Comparison of ENCODE assay signal across 30 cellular contexts in the genomic region with DNA sequence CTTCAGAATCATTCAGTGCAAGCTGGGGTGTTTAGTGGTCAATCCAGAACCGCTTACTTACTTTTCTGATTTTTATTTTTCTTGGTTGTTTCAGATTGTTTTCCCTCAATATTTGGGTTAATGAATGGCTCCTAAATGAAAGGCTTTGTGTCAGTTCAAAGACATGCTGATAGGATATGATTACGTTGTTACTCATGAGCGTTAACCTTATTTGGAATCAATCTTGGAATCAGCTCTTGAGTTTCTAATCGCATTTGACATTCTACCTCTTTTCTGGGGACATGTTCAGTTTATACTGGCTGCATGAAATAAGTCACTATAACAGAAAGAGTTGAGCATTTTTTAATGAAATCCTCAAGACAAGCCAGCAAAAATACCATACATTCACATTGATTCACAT. TPM values are rescaled to one million over a fixed set of nuclear protein-coding genes. Genes with fewer than 3 reads are reported as not detected.
DNase-seq lines count a peak whose midpoint lies in the region; ATAC-seq, FAIRE-seq and TF ChIP-seq lines count a peak whose summit lies in the region.
"Had no signal": no experiment of that assay in that cellular context is flagged by ENCODE, and none has a peak within 500 bp of the region (broad histone marks: within the 10 kb centered on the region; RNA-seq: fewer than 3 reads in every experiment).

No MANE protein-coding gene starts in this region.

- no peak overlapping the region for H3K27ac Mint-ChIP-seq in mesothelial cell of epicardium
- H3K27ac Mint-ChIP-seq: activated CD4-positive, alpha-beta T cell treated with anti-CD3 and anti-CD28 coated beads, Interleukin-2, amount 10 ng/mL, durations not matched to agents 24 days and 14 days; effector memory CD8-positive, alpha-beta T cell; GM23338 had no signal

- in situ Hi-C loops in K562 (cut with MboI) = loop anchor here (5.0 kb wide), 1 partner anchor 131 kb away; no protein-coding TSS in a partner anchor

- 90% methylated on average over 4 of the region's 4 CpGs for WGBS in K562 (ENCODE audit: insufficient coverage, low coverage, missing lambda C conversion rate)

- no peak for TF ChIP-seq RAD21 in K562 (CRISPR knock-in tag; conservative IDR thresholded peaks at IDR 0.05 in 1 of 2, IDR thresholded peaks at IDR 0.05 in 1 of 2)

- no peaks in the 10 kb centered on the region for H4K20me1 ChIP-seq in K562 (replicated peaks; ENCODE audit: control insufficient read depth, insufficient read depth, low read length)

- no peaks in the 10 kb centered on the region for H3K27me3 ChIP-seq in K562 (ENCODE audit: control insufficient read depth in 2 of 2, insufficient read depth in 2 of 2, low read length in 2 of 2)
- H3K27me3 ChIP-seq: colonic mucosa, stomach, thyroid gland, vagina had no signal

- no peak overlapping the region for H3K9ac ChIP-seq in K562 (ENCODE audit: insufficient read depth in 1 of 2, low read depth in 2 of 2, low read length in 2 of 2)

- POLR2A ChIA-PET in K562 (lab: Yijun Ruan, JAX) = interaction anchor here (0.6 to 1.6 kb wide), 3 partner anchors 10 to 73 kb away, joined by 3 read pairs; no protein-coding TSS in a partner anchor

- BruUV-seq in K562 (replicated peaks; lab: Mats Ljungman, UMichigan) = TSS peak; percentile 16

- CTCF ChIA-PET in K562 (lab: Yijun Ruan, JAX; ENCODE audit: low intra/inter-chr PET ratio) = no interaction called here

- no peak for TF ChIP-seq POLR2A in K562 (conservative IDR thresholded peaks at IDR 0.05)

- intact Hi-C loops in K562 (cut with micrococcal nuclease) = no loop called here

- H3K36me3 Mint-ChIP-seq in mesothelial cell of epicardium = peaks cover 45% of the 10 kb centered on the region

- no peaks in the 10 kb centered on the region for H3K9me1 ChIP-seq in K562 (ENCODE audit: control insufficient read depth, insufficient read depth, low read length)

- DNase-seq in HCEC 1CT = peak; percentile 69
- DNase-seq in RKO (ENCODE audit: low spot score) = peak; percentile 49
- DNase-seq in K562 (ENCODE audit: extremely low read depth in 1 of 4, low spot score in 3 of 4) = no peak
- peak; percentile 7 for DNase-seq in renal cortical epithelial cell (ENCODE audit: low read depth)
- DNase-seq in mesothelial cell of epicardium (ENCODE audit: low spot score in 2 of 2, unreplicated experiment in 2 of 2) = no peak
- DNase-seq in activated CD4-positive, alpha-beta T cell treated with anti-CD3 and anti-CD28 coated beads for 4 hours = no peak
- DNase-seq in MV-4-11 (lab: John Stamatoyannopoulos, UW) = no peak
- DNase-seq in hippocampal formation (lab: John Stamatoyannopoulos, UW) = no peak
- DNase-seq: activated CD4-positive, alpha-beta T cell treated with anti-CD3 and anti-CD28 coated beads, Interleukin-2, amount 10 ng/mL, durations not matched to agents 24 days and 14 days; activated naive CD4-positive, alpha-beta T cell treated with Interleukin-2 at 50 U/mL for 16 hours; amniotic stem cell; Calu3; colonic mucosa; effector memory CD8-positive, alpha-beta T cell; islet precursor cell; midbrain; naive thymus-derived CD4-positive, alpha-beta T cell; NCI-H1048; NCI-H1694 treated with DMSO at 0.1 percent for 48 hours; NCI-H526; occipital lobe; stomach; thyroid gland had no signal

- no peak for FAIRE-seq in K562 (lab: Jason Lieb, UNC)
- FAIRE-seq: GM12891 had no signal

- no peak overlapping the region for H3K4me3 ChIP-seq in K562
- H3K4me3 ChIP-seq: colonic mucosa, GM23338, skin epidermis, stomach, thyroid gland, vagina had no signal

- H3K4me2 ChIP-seq in K562 (ENCODE audit: insufficient read depth, low read length) = no peak overlapping the region
- H3K4me2 ChIP-seq: GM23338 had no signal

- no peak overlapping the region for H3K4me3 Mint-ChIP-seq in mesothelial cell of epicardium
- H3K4me3 Mint-ChIP-seq: activated CD4-positive, alpha-beta T cell treated with anti-CD3 and anti-CD28 coated beads, Interleukin-2, amount 10 ng/mL, durations not matched to agents 24 days and 14 days; effector memory CD8-positive, alpha-beta T cell; GM23338; naive thymus-derived CD4-positive, alpha-beta T cell had no signal

- H3K36me3 ChIP-seq in K562 (ENCODE audit: control insufficient read depth, insufficient read depth, low read length) = peaks cover 71% of the 10 kb centered on the region
- H3K36me3 ChIP-seq: colonic mucosa had no signal

- no peaks in the 10 kb centered on the region; the same call in 2 of the 3 replicates for H3K79me2 ChIP-seq in K562 (ENCODE audit: control insufficient read depth, insufficient read depth, low read length)

- no peak overlapping the region for H3K27ac ChIP-seq in K562 (ENCODE audit: extremely low read depth, low read depth, low read length)
- H3K27ac ChIP-seq: C4-2B, colonic mucosa, RWPE1, skin epidermis, stomach, thyroid gland, vagina, VCaP had no signal

- peaks cover 12% of the 10 kb centered on the region for H3K9me3 Mint-ChIP-seq in mesothelial cell of epicardium
- H3K9me3 Mint-ChIP-seq: activated CD4-positive, alpha-beta T cell treated with anti-CD3 and anti-CD28 coated beads, Interleukin-2, amount 10 ng/mL, durations not matched to agents 24 days and 14 days; effector memory CD8-positive, alpha-beta T cell; GM23338 had no signal

- no peaks in the 10 kb centered on the region for H3K9me3 ChIP-seq in K562 (replicated peaks; ENCODE audit: control insufficient read depth, insufficient read depth, low read depth, low read length)
- H3K9me3 ChIP-seq: colonic mucosa, stomach, thyroid gland, vagina had no signal

- H3K27me3 Mint-ChIP-seq in mesothelial cell of epicardium (ENCODE audit: low read depth) = no peaks in the 10 kb centered on the region
- H3K27me3 Mint-ChIP-seq: activated CD4-positive, alpha-beta T cell treated with anti-CD3 and anti-CD28 coated beads, Interleukin-2, amount 10 ng/mL, durations not matched to agents 24 days and 14 days; effector memory CD8-positive, alpha-beta T cell; naive thymus-derived CD4-positive, alpha-beta T cell had no signal

- no peak for ATAC-seq in K562
- ATAC-seq: effector memory CD8-positive, alpha-beta T cell; GM23338; naive thymus-derived CD4-positive, alpha-beta T cell had no signal

- TF ChIP-seq EP300 in K562 (IDR thresholded peaks at IDR 0.05; ENCODE audit: low read length) = no peak

- no peak for TF ChIP-seq CTCF in K562 (IDR thresholded peaks at IDR 0.05 in 2 of 3, conservative IDR thresholded peaks at IDR 0.05 in 1 of 3; ENCODE audit: insufficient read depth in 2 of 3, low read depth in 1 of 3, low read length in 3 of 3)
- no peak for TF ChIP-seq CTCF in mesothelial cell of epicardium (IDR thresholded peaks at IDR 0.05; ENCODE audit: unreplicated experiment)

- no peaks in the 10 kb centered on the region for H3K4me1 Mint-ChIP-seq in mesothelial cell of epicardium
- H3K4me1 Mint-ChIP-seq: activated CD4-positive, alpha-beta T cell treated with anti-CD3 and anti-CD28 coated beads, Interleukin-2, amount 10 ng/mL, durations not matched to agents 24 days and 14 days; GM23338 had no signal

- no peaks in the 10 kb centered on the region for H3K4me1 ChIP-seq in K562 (replicated peaks in 1 of 2; ENCODE audit: control insufficient read depth in 2 of 2, insufficient read depth in 2 of 2, low read length in 2 of 2)
- H3K4me1 ChIP-seq: colonic mucosa, thyroid gland, vagina had no signal

- no peak overlapping the region for H2AFZ ChIP-seq in K562 (ENCODE audit: low read depth, low read length)
- H2AFZ ChIP-seq: GM23338 had no signal

TF ChIP-seq in K562, 482 proteins besides CTCF, POLR2A, EP300 and RAD21 (continues in another document):
- TF ChIP-seq, protein P1, sequence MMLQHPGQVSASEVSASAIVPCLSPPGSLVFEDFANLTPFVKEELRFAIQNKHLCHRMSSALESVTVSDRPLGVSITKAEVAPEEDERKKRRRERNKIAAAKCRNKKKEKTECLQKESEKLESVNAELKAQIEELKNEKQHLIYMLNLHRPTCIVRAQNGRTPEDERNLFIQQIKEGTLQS (IDR thresholded peaks at IDR 0.05) = no peak
- TF ChIP-seq, protein P1 (CRISPR knock-in tag; conservative IDR thresholded peaks at IDR 0.05) = no peak

RNA-seq across cellular contexts. Expression of a gene that starts 50.2 kb away (rescaled TPM):
- total RNA-seq in K562 (2011; cell fraction: chromatin; rRNA removed; ENCODE audit: low replicate concordance) = 31.7 and 147 TPM in 2 replicates
- total RNA-seq in K562 (2011; cell fraction: nucleolus; rRNA removed) = 23.2 and 28.2 TPM in 2 replicates
- total RNA-seq in K562 (2011; cell fraction: nucleoplasm; rRNA removed) = 65.4 and 117 TPM in 2 replicates
- 39.0 and 68.7 TPM in 2 replicates for total RNA-seq in K562 (2014; rRNA removed)
- 61.1 and 70.3 TPM in 2 replicates for total RNA-seq in K562 (2014; rRNA removed; fragmentation: Illumina TruSeq; extraction: Trizol)
- total RNA-seq in K562 (2015; rRNA removed; fragmentation: Illumina TruSeq; extraction: Trizol) = 50.3 and 55.6 TPM in 2 replicates
- 67.3 and 67.6 TPM in 2 replicates for total RNA-seq in K562 (2021)
- 29.3 and 41.8 TPM in 2 replicates for polyA plus RNA-seq in K562 (2011; rRNA removed)
- polyA plus RNA-seq in K562 (2011; cell fraction: cytosol; rRNA removed) = 6.7 and 16.4 TPM in 2 replicates
- 32.1 and 43.8 TPM in 2 replicates for polyA plus RNA-seq in K562 (2011; cell fraction: nucleus; rRNA removed)
- polyA plus RNA-seq in K562 (2012) = 21.7 and 24.7 TPM in 2 replicates
- polyA plus RNA-seq in K562 (2014; fragmentation: Illumina TruSeq; extraction: Trizol) = 33.1 and 40.2 TPM in 2 replicates
- 10 to 100 TPM; 11.9 to 12.1 TPM for polyA plus RNA-seq in K562 (2014; fragmentation: Nextera tagmentation; extraction: Ambion mirVana)
- polyA plus RNA-seq in K562 (2014; rRNA removed) = 23.6 and 27.0 TPM in 2 replicates
- polyA minus RNA-seq in K562 (2011; rRNA and poly(A)+ RNA removed) = 66.2 and 72.6 TPM in 2 replicates
- 32.9 and 52.5 TPM in 2 replicates for polyA minus RNA-seq in K562 (2011; cell fraction: cytosol; rRNA and poly(A)+ RNA removed)
- 38.0 and 60.2 TPM in 2 replicates for polyA minus RNA-seq in K562 (2011; cell fraction: nucleus; rRNA and poly(A)+ RNA removed)
- 59.9 and 69.8 TPM in 2 replicates for total RNA-seq in renal cortical epithelial cell
- total RNA-seq in mesothelial cell of epicardium = 72.3 to 76.1 TPM (median 73.9 TPM) in 3 replicates

Comparison
In these comparisons a context has a peak if more than half of its experiments do, and no peak if none do; other contexts are left out.
1. DNase-seq: peak in HCEC 1CT (single experiment), RKO (single experiment) and renal cortical epithelial cell (single experiment); none in K562 (0 of 4), mesothelial cell of epicardium (0 of 2), activated CD4-positive, alpha-beta T cell treated with anti-CD3 and anti-CD28 coated beads for 4 hours (0 of 2), MV-4-11 (single experiment) and hippocampal formation (0 of 2).